In genomic region chr2:203893386-203893785, GRCh38 we compare ENCODE assay signal across 18 cellular contexts. TPM values are rescaled to one million over a fixed set of nuclear protein-coding genes. Genes with fewer than 3 reads are reported as not detected.
A peak's percentile ranks its signal among the peaks of the same experiment; 100 is the strongest.
DNase-seq lines count a peak whose midpoint lies in the region; ATAC-seq and TF ChIP-seq lines count a peak whose summit lies in the region.
"Had no signal": no experiment of that assay in that cellular context is flagged by ENCODE, and none has a peak within 500 bp of the region (broad histone marks: within the 10 kb centered on the region; RNA-seq: fewer than 3 reads in every experiment).

No MANE protein-coding gene starts in this region.

- H3K27ac Mint-ChIP-seq in activated CD4-positive, alpha-beta T cell treated with anti-CD3 and anti-CD28 coated beads, Interleukin-2, amount 10 ng/mL, durations not matched to agents 24 days and 14 days = peak overlapping the region; percentile 62
- H3K27ac Mint-ChIP-seq in stimulated activated effector memory CD8-positive, alpha-beta T cell treated with anti-CD3 and anti-CD28 coated beads, Interleukin-12 subunit alpha, Interleukin-12 subunit beta, amount 100 ng/mL, for 72 hours = peak overlapping the region; percentile 7
- H3K27ac Mint-ChIP-seq: nephron progenitor cell had no signal

- H3K27me3 ChIP-seq in left ventricle myocardium inferior (ENCODE audit: low read depth) = no peaks in the 10 kb centered on the region
- H3K27me3 ChIP-seq: esophagus squamous epithelium, upper lobe of left lung had no signal

- H3K9me3 ChIP-seq in left ventricle myocardium inferior (replicated peaks) = no peaks in the 10 kb centered on the region
- H3K9me3 ChIP-seq: esophagus squamous epithelium, upper lobe of left lung had no signal

- no peak for DNase-seq in activated CD4-positive, alpha-beta T cell treated with anti-CD3 and anti-CD28 coated beads, Interleukin-2, amount 10 ng/mL, durations not matched to agents 24 days and 14 days
- no peak for DNase-seq in activated CD4-positive, alpha-beta T cell treated with anti-CD3 and anti-CD28 coated beads for 4 hours
- DNase-seq in anterior cingulate cortex (lab: John Stamatoyannopoulos, UW) = peak in 46 of 58 donors; percentile 6 to 81 (median 46)
- peak; percentile 68 for DNase-seq in left ventricle myocardium inferior
- no peak for DNase-seq in stimulated activated effector memory CD8-positive, alpha-beta T cell treated with anti-CD3 and anti-CD28 coated beads, Interleukin-12 subunit alpha, Interleukin-12 subunit beta, amount 100 ng/mL, for 72 hours (ENCODE audit: low spot score in 2 of 2)
- no peak for DNase-seq in cerebellar cortex (ENCODE audit: low spot score)
- DNase-seq in NAMALWA (ENCODE audit: low spot score) = no peak
- DNase-seq: activated CD4-positive, alpha-beta T cell treated with anti-CD3 and anti-CD28 coated beads, Interleukin-2, amount 50 U/mL, for 4 hours; DMS153; esophagus squamous epithelium; kidney; NCI-H2081 treated with DMSO at 0.1 percent for 48 hours; nephron progenitor cell; SW 1271; upper lobe of left lung had no signal

- peaks cover 5% of the 10 kb centered on the region for H3K4me1 ChIP-seq in left ventricle myocardium inferior

- peaks cover 2% of the 10 kb centered on the region for H3K9me3 Mint-ChIP-seq in activated CD4-positive, alpha-beta T cell treated with anti-CD3 and anti-CD28 coated beads, Interleukin-2, amount 10 ng/mL, durations not matched to agents 24 days and 14 days
- peaks cover 5% of the 10 kb centered on the region for H3K9me3 Mint-ChIP-seq in stimulated activated effector memory CD8-positive, alpha-beta T cell treated with anti-CD3 and anti-CD28 coated beads, Interleukin-12 subunit alpha, Interleukin-12 subunit beta, amount 100 ng/mL, for 72 hours
- H3K9me3 Mint-ChIP-seq: nephron progenitor cell had no signal

- no peaks in the 10 kb centered on the region for H3K27me3 Mint-ChIP-seq in activated CD4-positive, alpha-beta T cell treated with anti-CD3 and anti-CD28 coated beads, Interleukin-2, amount 10 ng/mL, durations not matched to agents 24 days and 14 days

- peaks cover 65% of the 10 kb centered on the region for H3K4me1 Mint-ChIP-seq in activated CD4-positive, alpha-beta T cell treated with anti-CD3 and anti-CD28 coated beads, Interleukin-2, amount 10 ng/mL, durations not matched to agents 24 days and 14 days
- peaks cover 89% of the 10 kb centered on the region for H3K4me1 Mint-ChIP-seq in stimulated activated effector memory CD8-positive, alpha-beta T cell treated with anti-CD3 and anti-CD28 coated beads, Interleukin-12 subunit alpha, Interleukin-12 subunit beta, amount 100 ng/mL, for 72 hours
- H3K4me1 Mint-ChIP-seq: nephron progenitor cell had no signal

- ATAC-seq in stimulated activated effector memory CD8-positive, alpha-beta T cell treated with anti-CD3 and anti-CD28 coated beads, Interleukin-12 subunit alpha, Interleukin-12 subunit beta, amount 100 ng/mL, for 72 hours = no peak
- ATAC-seq in HG03108 (IDR thresholded peaks at IDR 0.05; ENCODE audit: unreplicated experiment) = no peak

- peaks cover 2% of the 10 kb centered on the region for H3K36me3 Mint-ChIP-seq in activated CD4-positive, alpha-beta T cell treated with anti-CD3 and anti-CD28 coated beads, Interleukin-2, amount 10 ng/mL, durations not matched to agents 24 days and 14 days (ENCODE audit: low read depth)
- peaks cover 16% of the 10 kb centered on the region for H3K36me3 Mint-ChIP-seq in stimulated activated effector memory CD8-positive, alpha-beta T cell treated with anti-CD3 and anti-CD28 coated beads, Interleukin-12 subunit alpha, Interleukin-12 subunit beta, amount 100 ng/mL, for 72 hours

- H3K4me3 ChIP-seq in left ventricle myocardium inferior = no peak overlapping the region
- H3K4me3 ChIP-seq: esophagus squamous epithelium, upper lobe of left lung had no signal

- H3K4me3 Mint-ChIP-seq in activated CD4-positive, alpha-beta T cell treated with anti-CD3 and anti-CD28 coated beads, Interleukin-2, amount 10 ng/mL, durations not matched to agents 24 days and 14 days = peak overlapping the region; percentile 21
- H3K4me3 Mint-ChIP-seq in stimulated activated effector memory CD8-positive, alpha-beta T cell treated with anti-CD3 and anti-CD28 coated beads, Interleukin-12 subunit alpha, Interleukin-12 subunit beta, amount 100 ng/mL, for 72 hours = no peak overlapping the region
- H3K4me3 Mint-ChIP-seq: nephron progenitor cell had no signal

- no peaks in the 10 kb centered on the region for H3K36me3 ChIP-seq in left ventricle myocardium inferior
- H3K36me3 ChIP-seq: esophagus squamous epithelium, upper lobe of left lung had no signal

- H3K27ac ChIP-seq in left ventricle myocardium inferior (replicated peaks) = peak overlapping the region; percentile 66
- H3K27ac ChIP-seq: esophagus squamous epithelium, upper lobe of left lung had no signal

- intact Hi-C loops in activated CD4-positive, alpha-beta T cell treated with anti-CD3 and anti-CD28 coated beads, Interleukin-2, amount 10 ng/mL, durations not matched to agents 24 days and 14 days (cut with micrococcal nuclease) = loop anchor here (5.0 to 10.0 kb wide), 2 partner anchors 186 to 319 kb away; partner anchors contain the start of gene CD28
- intact Hi-C loops in left ventricle myocardium inferior (cut with micrococcal nuclease) = no loop called here

- no peak for TF ChIP-seq CTCF in left ventricle myocardium inferior (IDR thresholded peaks at IDR 0.05; ENCODE audit: borderline replicate concordance)

RNA-seq across cellular contexts. Expression of gene CTLA4, which starts 25.8 kb away (rescaled TPM):
- total RNA-seq in activated CD4-positive, alpha-beta T cell treated with anti-CD3 and anti-CD28 coated beads, Interleukin-2, amount 10 ng/mL, durations not matched to agents 24 days and 14 days = 104 TPM in 2 replicates
- 0.11 TPM for total RNA-seq in left ventricle myocardium inferior
- total RNA-seq: chondrocyte, M059J had no signal

RNA-seq across cellular contexts. Expression of gene ICOS, which starts 43.2 kb away (rescaled TPM):
- 111 and 114 TPM in 2 replicates for total RNA-seq in activated CD4-positive, alpha-beta T cell treated with anti-CD3 and anti-CD28 coated beads, Interleukin-2, amount 10 ng/mL, durations not matched to agents 24 days and 14 days
- not detected for total RNA-seq in left ventricle myocardium inferior
- total RNA-seq: chondrocyte, M059J had no signal

Comparison
In these comparisons a context has a peak if more than half of its experiments do, and no peak if none do; other contexts are left out.
1. DNase-seq: peak in anterior cingulate cortex (46 of 58) and left ventricle myocardium inferior (single experiment); none in activated CD4-positive, alpha-beta T cell treated with anti-CD3 and anti-CD28 coated beads, Interleukin-2, amount 10 ng/mL, durations not matched to agents 24 days and 14 days (single experiment), activated CD4-positive, alpha-beta T cell treated with anti-CD3 and anti-CD28 coated beads for 4 hours (0 of 2), stimulated activated effector memory CD8-positive, alpha-beta T cell treated with anti-CD3 and anti-CD28 coated beads, Interleukin-12 subunit alpha, Interleukin-12 subunit beta, amount 100 ng/mL, for 72 hours (0 of 2), cerebellar cortex (single experiment) and NAMALWA (single experiment).
2. RNA of gene CTLA4, which starts 25.8 kb away (total RNA-seq): 104 TPM in activated CD4-positive, alpha-beta T cell treated with anti-CD3 and anti-CD28 coated beads, Interleukin-2, amount 10 ng/mL, durations not matched to agents 24 days and 14 days; 0.11 TPM in left ventricle myocardium inferior (single experiment); every median in the first group is over 10 times any median in the second.
3. RNA of gene ICOS, which starts 43.2 kb away (total RNA-seq): 111 to 114 TPM in activated CD4-positive, alpha-beta T cell treated with anti-CD3 and anti-CD28 coated beads, Interleukin-2, amount 10 ng/mL, durations not matched to agents 24 days and 14 days; not detected in left ventricle myocardium inferior (single experiment); every median in the first group is over 100 times any median in the second.